ENCODE assay signal across 1 cellular context in genomic region chr10:43339136-43339535, GRCh38.
TF ChIP-seq lines count a peak whose summit lies in the region.

No MANE protein-coding gene starts in this region.

TF ChIP-seq in IMR-90, 13 proteins besides CTCF, POLR2A, EP300 and RAD21:
- TF ChIP-seq ELK1 (IDR thresholded peaks at IDR 0.05; ENCODE audit: borderline replicate concordance, low read depth, low read length), result no peak
